ENCODE assay signal across 15 cellular contexts in genomic region chr10:82736305-82736704, GRCh38.
DNase-seq lines count a peak whose midpoint lies in the region; ATAC-seq and TF ChIP-seq lines count a peak whose summit lies in the region.
"Had no signal": no experiment of that assay in that cellular context is flagged by ENCODE, and none has a peak within 500 bp of the region (broad histone marks: within the 10 kb centered on the region; RNA-seq: fewer than 3 reads in every experiment).

No MANE protein-coding gene starts in this region.

- no peaks in the 10 kb centered on the region for H3K9me2 ChIP-seq in OCI-LY7 (ENCODE audit: insufficient read depth, low read length)

- no peak overlapping the region for H2AFZ ChIP-seq in OCI-LY7 (ENCODE audit: low read length)

- no peak overlapping the region for H3K27ac ChIP-seq in OCI-LY7 (ENCODE audit: low read depth, low read length, poor library complexity, severe bottlenecking)
- no peak overlapping the region for H3K27ac ChIP-seq in foreskin keratinocyte

- CTCF ChIA-PET in OCI-LY7 (lab: Charles Lee; ENCODE audit: unreplicated experiment): no interaction called here

- no peak for TF ChIP-seq CTCF in OCI-LY7 (conservative IDR thresholded peaks at IDR 0.05; ENCODE audit: low read length)
- no peak for TF ChIP-seq CTCF in foreskin keratinocyte (conservative IDR thresholded peaks at IDR 0.05)

- intact Hi-C loops in OCI-LY7 (cut with micrococcal nuclease; ENCODE audit: unreplicated experiment): no loop called here

- no peaks in the 10 kb centered on the region for H4K20me1 ChIP-seq in OCI-LY7 (ENCODE audit: insufficient read depth, low read length)

- no peaks in the 10 kb centered on the region for H3K79me2 ChIP-seq in OCI-LY7 (ENCODE audit: insufficient read depth, low read depth, low read length)

- H3K27me3 ChIP-seq in H7 (ENCODE audit: control insufficient read depth, insufficient read depth, low read length) (no peaks in the 10 kb centered on the region), foreskin keratinocyte (no peaks in the 10 kb centered on the region)

- BruUV-seq in OCI-LY7 (replicated peaks; lab: Mats Ljungman, UMichigan): no TSS peak

- peak; percentile 20 for DNase-seq in H7
- DNase-seq in OCI-LY7 (ENCODE audit: low spot score): no peak
- DNase-seq in iPS-NIHi7 (ENCODE audit: extremely low spot score): peak; percentile 32
- no peak for DNase-seq in stimulated activated CD4-positive, alpha-beta T cell treated with anti-CD3 and anti-CD28 coated beads, Interleukin-4, amount 100 ng/mL, for 24 hours
- no peak for DNase-seq in foreskin keratinocyte
- DNase-seq in NCI-H1417 (lab: John Stamatoyannopoulos, UW): no peak
- DNase-seq: CD8-positive, alpha-beta T cell; COR-L47; DMS153; DMS79 treated with DMSO at 0.1 percent for 48 hours; EL; GDM1; HCEC 1CT; HFFc6 had no signal

- POLR2A ChIA-PET in OCI-LY7 (lab: Charles Lee): interaction anchor here (0.5 kb wide), 1 partner anchor 13 kb away, joined by 5 read pairs; no protein-coding TSS in a partner anchor

- no peak overlapping the region for H3K4me3 ChIP-seq in H7 (ENCODE audit: insufficient read depth, low read depth, low read length)
- H3K4me3 ChIP-seq in OCI-LY7 (ENCODE audit: low read depth, low read length, poor library complexity, severe bottlenecking): no peak overlapping the region

- no peaks in the 10 kb centered on the region for H3K9me3 ChIP-seq in OCI-LY7 (ENCODE audit: low read length)

- H3K36me3 ChIP-seq in H7 (replicated peaks; ENCODE audit: control insufficient read depth, insufficient read depth, low read length) (no peaks in the 10 kb centered on the region), OCI-LY7 (ENCODE audit: insufficient read depth, low read length) (no peaks in the 10 kb centered on the region)

- peak overlapping the region; percentile 3; the same call in 1 of the 2 replicates for H3K4me2 ChIP-seq in OCI-LY7 (ENCODE audit: low read length)

- ATAC-seq in foreskin keratinocyte (no peak), GM21576 (IDR thresholded peaks at IDR 0.05; ENCODE audit: unreplicated experiment) (no peak)
- ATAC-seq: CD8-positive, alpha-beta T cell had no signal

- H3K4me1 ChIP-seq in OCI-LY7 (ENCODE audit: insufficient read depth, low read length, poor library complexity, severe bottlenecking) (no peaks in the 10 kb centered on the region), foreskin keratinocyte (no peaks in the 10 kb centered on the region)

Comparison
In these comparisons a context has a peak if more than half of its experiments do, and no peak if none do; other contexts are left out.
1. DNase-seq: peak in H7 (single experiment) and iPS-NIHi7 (single experiment); none in OCI-LY7 (single experiment), stimulated activated CD4-positive, alpha-beta T cell treated with anti-CD3 and anti-CD28 coated beads, Interleukin-4, amount 100 ng/mL, for 24 hours (single experiment), foreskin keratinocyte (0 of 2) and NCI-H1417 (0 of 3).